ENCODE assay signal across 9 cellular contexts in the genomic region with DNA sequence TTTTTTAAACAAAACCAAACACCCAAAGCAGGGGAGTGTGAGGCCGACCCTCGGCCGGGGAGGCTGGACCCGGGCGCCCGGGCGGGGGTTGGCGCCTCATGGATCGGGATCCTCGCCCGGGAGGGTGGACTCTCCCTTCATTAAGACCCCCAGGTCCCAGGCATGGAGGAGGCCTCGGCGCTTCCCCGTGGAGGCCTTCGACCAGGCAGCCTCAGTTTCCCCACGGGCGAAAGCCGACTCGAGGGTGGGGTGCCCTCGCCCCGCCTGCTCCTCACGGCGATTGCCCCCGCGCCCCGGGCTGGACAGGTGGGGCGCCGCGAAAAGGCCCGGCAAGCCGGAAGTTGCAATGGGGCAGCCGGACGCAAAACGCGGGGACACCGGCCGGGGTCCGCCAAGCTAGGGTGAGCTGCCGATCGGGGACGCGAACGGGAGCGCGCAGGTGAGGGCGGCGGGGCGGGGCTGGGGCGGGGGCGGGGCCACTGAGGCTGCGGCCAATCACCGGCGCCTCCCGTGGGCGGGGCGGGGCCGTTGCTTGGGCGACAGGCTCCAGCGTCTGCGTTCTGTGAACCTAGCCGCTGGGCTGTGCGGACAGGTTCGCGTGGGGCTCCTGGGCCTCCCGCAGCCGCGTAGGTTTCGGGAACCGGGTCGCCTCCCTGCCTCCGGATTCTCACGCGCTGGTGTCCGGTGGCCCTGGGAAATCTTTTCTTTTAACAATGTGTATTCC. TPM values are rescaled to one million over a fixed set of nuclear protein-coding genes. Genes with fewer than 3 reads are reported as not detected.
A peak's percentile ranks its signal among the peaks of the same experiment; 100 is the strongest.
DNase-seq lines count a peak whose midpoint lies in the region; ATAC-seq and TF ChIP-seq lines count a peak whose summit lies in the region.
"Had no signal": no experiment of that assay in that cellular context is flagged by ENCODE, and none has a peak within 500 bp of the region (broad histone marks: within the 10 kb centered on the region; RNA-seq: fewer than 3 reads in every experiment).

No MANE protein-coding gene starts in this region.

- TF ChIP-seq CTCF in C4-2B (conservative IDR thresholded peaks at IDR 0.05) = no peak
- no peak for TF ChIP-seq CTCF in lower lobe of right lung (IDR thresholded peaks at IDR 0.05)

- H3K4me3 ChIP-seq in duodenal mucosa (ENCODE audit: low read depth in 1 of 2, low read length in 2 of 2) (peak overlapping the region; percentile 67 to 77), lower lobe of right lung (peak overlapping the region; percentile 65)

- H3K36me3 ChIP-seq in duodenal mucosa (ENCODE audit: control insufficient read depth in 1 of 2, insufficient read depth in 2 of 2, low read length in 2 of 2) (no peaks in the 10 kb centered on the region), lower lobe of right lung (no peaks in the 10 kb centered on the region)

- no peaks in the 10 kb centered on the region for H3K36me3 Mint-ChIP-seq in activated CD4-positive, alpha-beta memory T cell treated with anti-CD3 and anti-CD28 coated beads, Interleukin-2, amount 10 ng/mL, durations not matched to agents 7 days and 5 days (ENCODE audit: low read depth)

- H3K9me3 Mint-ChIP-seq in activated CD4-positive, alpha-beta memory T cell treated with anti-CD3 and anti-CD28 coated beads, Interleukin-2, amount 10 ng/mL, durations not matched to agents 7 days and 5 days = no peaks in the 10 kb centered on the region

- DNase-seq in NCI-H774 (lab: John Stamatoyannopoulos, UW) (peak; percentile 91), lower lobe of right lung (peak; percentile 93)
- peak; percentile 92 for DNase-seq in activated CD4-positive, alpha-beta memory T cell treated with anti-CD3 and anti-CD28 coated beads, Interleukin-2, amount 10 ng/mL, durations not matched to agents 7 days and 5 days
- DNase-seq in stimulated activated CD4-positive, alpha-beta T cell treated with anti-CD3 and anti-CD28 coated beads, Interleukin-4, amount 100 ng/mL, for 48 hours (ENCODE audit: low read depth in 2 of 2) = peak; percentile 86 to 88

- H3K27ac Mint-ChIP-seq in activated CD4-positive, alpha-beta memory T cell treated with anti-CD3 and anti-CD28 coated beads, Interleukin-2, amount 10 ng/mL, durations not matched to agents 7 days and 5 days = peak overlapping the region; percentile 81

- H3K27me3 ChIP-seq in duodenal mucosa (ENCODE audit: control insufficient read depth in 1 of 2, insufficient read depth in 2 of 2, low read length in 2 of 2) (no peaks in the 10 kb centered on the region), lower lobe of right lung (ENCODE audit: low read depth) (no peaks in the 10 kb centered on the region)

- peaks cover 42% of the 10 kb centered on the region for H3K4me1 Mint-ChIP-seq in activated CD4-positive, alpha-beta memory T cell treated with anti-CD3 and anti-CD28 coated beads, Interleukin-2, amount 10 ng/mL, durations not matched to agents 7 days and 5 days

- H3K27ac ChIP-seq in C4-2B (peak overlapping the region; percentile 93), duodenal mucosa (ENCODE audit: low read depth, low read length) (no peak overlapping the region), lower lobe of right lung (peak overlapping the region; percentile 91)

- H3K9me3 ChIP-seq in duodenal mucosa (ENCODE audit: control insufficient read depth in 1 of 2, low read length in 2 of 2) (no peaks in the 10 kb centered on the region), lower lobe of right lung (no peaks in the 10 kb centered on the region)

- peak overlapping the region; percentile 76 to 84 for H3K9ac ChIP-seq in duodenal mucosa (ENCODE audit: low read depth in 1 of 2, low read length in 2 of 2)

- POLR2A ChIA-PET in activated CD4-positive, alpha-beta memory T cell treated with anti-CD3 and anti-CD28 coated beads, Interleukin-2, amount 10 ng/mL, durations not matched to agents 7 days and 5 days (lab: Charles Lee) = interaction anchor here (0.5 to 1.7 kb wide), 8 partner anchors 8 to 41 kb away, joined by 3 to 12 read pairs (median 5); partner anchors contain the start of gene IL32

- intact Hi-C loops in lower lobe of right lung (cut with DNase I) = no loop called here

- CTCF ChIA-PET in activated CD4-positive, alpha-beta memory T cell treated with anti-CD3 and anti-CD28 coated beads, Interleukin-2, amount 10 ng/mL, durations not matched to agents 7 days and 5 days (lab: Charles Lee) = interaction anchor here (0.7 to 3.3 kb wide), 7 partner anchors 8 to 78 kb away, joined by 3 to 28 read pairs (median 4); partner anchors contain the start of gene ZNF213

- peaks cover 5% of the 10 kb centered on the region for H3K27me3 Mint-ChIP-seq in activated CD4-positive, alpha-beta memory T cell treated with anti-CD3 and anti-CD28 coated beads, Interleukin-2, amount 10 ng/mL, durations not matched to agents 7 days and 5 days

- H3K4me3 Mint-ChIP-seq in activated CD4-positive, alpha-beta memory T cell treated with anti-CD3 and anti-CD28 coated beads, Interleukin-2, amount 10 ng/mL, durations not matched to agents 7 days and 5 days = peak overlapping the region; percentile 76

- H3K4me1 ChIP-seq in duodenal mucosa (ENCODE audit: control insufficient read depth in 1 of 2, insufficient read depth in 2 of 2, low read length in 2 of 2) = peaks cover 8 to 13% of the 10 kb centered on the region in 2 donors
- peaks cover 21% of the 10 kb centered on the region for H3K4me1 ChIP-seq in lower lobe of right lung

- ATAC-seq in GM19395 (IDR thresholded peaks at IDR 0.05; ENCODE audit: unreplicated experiment) = peak; percentile 69
- peak; percentile 76 for ATAC-seq in HG03565 (IDR thresholded peaks at IDR 0.05; ENCODE audit: unreplicated experiment)
- peak; percentile 98 to 99 for ATAC-seq in lower lobe of right lung

RNA-seq across cellular contexts. Expression of gene ZNF205, which starts 6.0 kb away (rescaled TPM):
- total RNA-seq in activated CD4-positive, alpha-beta memory T cell treated with anti-CD3 and anti-CD28 coated beads, Interleukin-2, amount 10 ng/mL, durations not matched to agents 7 days and 5 days = not detected
- 11.9 TPM for total RNA-seq in lower lobe of right lung

RNA-seq across cellular contexts. Expression of gene ZSCAN10, which starts 7.3 kb away (rescaled TPM):
- total RNA-seq in activated CD4-positive, alpha-beta memory T cell treated with anti-CD3 and anti-CD28 coated beads, Interleukin-2, amount 10 ng/mL, durations not matched to agents 7 days and 5 days = under 1 TPM in 1 of 2 experiments, not detected in 1; 0.15 TPM
- total RNA-seq in lower lobe of right lung = not detected
- total RNA-seq: activated CD8-positive, alpha-beta memory T cell treated with anti-CD3 and anti-CD28 coated beads for 36 hours had no signal

RNA-seq across cellular contexts. Expression of gene ZNF213, which starts 28.5 kb away (rescaled TPM):
- 10 to 100 TPM; 10.5 to 11.6 TPM for total RNA-seq in activated CD4-positive, alpha-beta memory T cell treated with anti-CD3 and anti-CD28 coated beads, Interleukin-2, amount 10 ng/mL, durations not matched to agents 7 days and 5 days
- total RNA-seq in lower lobe of right lung = 10.2 TPM

RNA-seq across cellular contexts. Expression of gene IL32, which starts 40.9 kb away (rescaled TPM):
- 1,000 to 10,000 TPM; 4,131 to 4,213 TPM for total RNA-seq in activated CD4-positive, alpha-beta memory T cell treated with anti-CD3 and anti-CD28 coated beads, Interleukin-2, amount 10 ng/mL, durations not matched to agents 7 days and 5 days
- total RNA-seq in lower lobe of right lung = 79.1 TPM

Comparison
In these comparisons a context has a peak if more than half of its experiments do, and no peak if none do; other contexts are left out.
1. RNA of gene ZNF205, which starts 6.0 kb away (total RNA-seq): 11.9 TPM in lower lobe of right lung (single experiment); not detected in activated CD4-positive, alpha-beta memory T cell treated with anti-CD3 and anti-CD28 coated beads, Interleukin-2, amount 10 ng/mL, durations not matched to agents 7 days and 5 days; every median in the first group is over 10 times any median in the second.
2. Peak in every context shown above with its lines, with median percentiles within 50 percentile points of each other: ATAC-seq and DNase-seq.